Comparison of ENCODE assay signal across 18 cellular contexts in genomic region chr9:93603906-93604326, GRCh38. TPM values are rescaled to one million over a fixed set of nuclear protein-coding genes. Genes with fewer than 3 reads are reported as not detected.
DNase-seq lines count a peak whose midpoint lies in the region; ATAC-seq and TF ChIP-seq lines count a peak whose summit lies in the region.
"Had no signal": no experiment of that assay in that cellular context is flagged by ENCODE, and none has a peak within 500 bp of the region (broad histone marks: within the 10 kb centered on the region; RNA-seq: fewer than 3 reads in every experiment).

No MANE protein-coding gene starts in this region.

- DNase-seq in activated CD4-positive, CD25-positive, alpha-beta regulatory T cell treated with anti-CD3 and anti-CD28 coated beads, Interleukin-2, amount 50 U/mL, for 72 hours = peak; percentile 20
- DNase-seq in GM03348 (ENCODE audit: low spot score) = peak; percentile 2
- no peak for DNase-seq in heart right ventricle
- peak; percentile 10 for DNase-seq in stimulated activated CD8-positive, alpha-beta memory T cell treated with anti-CD3 and anti-CD28 coated beads, Interleukin-4, amount 100 ng/mL, for 48 hours
- no peak for DNase-seq in OCI-M2 (lab: John Stamatoyannopoulos, UW; ENCODE audit: unreplicated experiment)
- no peak for DNase-seq in NCI-H1417 (lab: John Stamatoyannopoulos, UW)
- DNase-seq in upper lobe of right lung = no peak
- DNase-seq: BE2C; Calu3; CD4-positive, alpha-beta memory T cell; NCI-H1105 treated with DMSO at 0.1 percent for 48 hours; NCI-H187; NCI-H345; NCI-H526 treated with DMSO at 0.1 percent for 48 hours; SIG-M5 had no signal

- H3K27me3 ChIP-seq in heart right ventricle (no peaks in the 10 kb centered on the region), upper lobe of right lung (no peaks in the 10 kb centered on the region)
- H3K27me3 ChIP-seq: BE2C had no signal

- H3K9me3 ChIP-seq in heart right ventricle = peaks cover 0 to 38% (median 3%) of the 10 kb centered on the region in 11 donors
- H3K9me3 ChIP-seq in upper lobe of right lung = peaks cover 10% of the 10 kb centered on the region
- H3K9me3 ChIP-seq: BE2C had no signal

- ATAC-seq in activated CD4-positive, CD25-positive, alpha-beta regulatory T cell treated with anti-CD3 and anti-CD28 coated beads, Interleukin-2, amount 50 U/mL, for 24 hours = no peak
- ATAC-seq in heart right ventricle (peak in 5 of 8 donors; percentile 62 to 77 (median 72)), upper lobe of right lung (no peak)
- ATAC-seq: GM23338 had no signal

- H3K4me1 ChIP-seq in heart right ventricle (peaks cover 4 to 37% (median 21%) of the 10 kb centered on the region in 9 donors), upper lobe of right lung (peaks cover 6% of the 10 kb centered on the region)
- H3K4me1 ChIP-seq: BE2C had no signal

- intact Hi-C loops in heart right ventricle (cut with DNase I) (no loop called here), upper lobe of right lung (cut with DNase I) (no loop called here)

- no peaks in the 10 kb centered on the region for H3K36me3 ChIP-seq in heart right ventricle
- no peaks in the 10 kb centered on the region for H3K36me3 ChIP-seq in upper lobe of right lung
- H3K36me3 ChIP-seq: BE2C had no signal

- WGBS in heart right ventricle, 2 donors = 46 to 57% methylated on average over 4 of the region's 4 CpGs

- TF ChIP-seq CTCF in heart right ventricle (IDR thresholded peaks at IDR 0.05) = no peak
- no peak for TF ChIP-seq CTCF in upper lobe of right lung (IDR thresholded peaks at IDR 0.05)

- no peak overlapping the region for H3K4me3 ChIP-seq in heart right ventricle
- H3K4me3 ChIP-seq in upper lobe of right lung = no peak overlapping the region
- H3K4me3 ChIP-seq: GM23338 had no signal

- H3K27ac ChIP-seq in heart right ventricle = no peak overlapping the region
- no peak overlapping the region for H3K27ac ChIP-seq in upper lobe of right lung
- H3K27ac ChIP-seq: 22Rv1 had no signal

RNA-seq across cellular contexts. Expression of gene PHF2, which starts 27.5 kb away (rescaled TPM):
- 10 to 100 TPM; 20.4 to 28.0 (median 23.0) TPM for total RNA-seq in heart right ventricle
- 10 to 100 TPM; 13.9 to 31.3 TPM for polyA plus RNA-seq in heart right ventricle
- 37.0 TPM for total RNA-seq in upper lobe of right lung

Comparison
In these comparisons a context has a peak if more than half of its experiments do, and no peak if none do; other contexts are left out.
1. DNase-seq: peak in activated CD4-positive, CD25-positive, alpha-beta regulatory T cell treated with anti-CD3 and anti-CD28 coated beads, Interleukin-2, amount 50 U/mL, for 72 hours (single experiment), GM03348 (single experiment) and stimulated activated CD8-positive, alpha-beta memory T cell treated with anti-CD3 and anti-CD28 coated beads, Interleukin-4, amount 100 ng/mL, for 48 hours (single experiment); none in heart right ventricle (0 of 2), OCI-M2 (single experiment), NCI-H1417 (0 of 3) and upper lobe of right lung (single experiment).
2. ATAC-seq: peak in heart right ventricle (5 of 8); none in activated CD4-positive, CD25-positive, alpha-beta regulatory T cell treated with anti-CD3 and anti-CD28 coated beads, Interleukin-2, amount 50 U/mL, for 24 hours (0 of 2) and upper lobe of right lung (single experiment).